In the genomic region with DNA sequence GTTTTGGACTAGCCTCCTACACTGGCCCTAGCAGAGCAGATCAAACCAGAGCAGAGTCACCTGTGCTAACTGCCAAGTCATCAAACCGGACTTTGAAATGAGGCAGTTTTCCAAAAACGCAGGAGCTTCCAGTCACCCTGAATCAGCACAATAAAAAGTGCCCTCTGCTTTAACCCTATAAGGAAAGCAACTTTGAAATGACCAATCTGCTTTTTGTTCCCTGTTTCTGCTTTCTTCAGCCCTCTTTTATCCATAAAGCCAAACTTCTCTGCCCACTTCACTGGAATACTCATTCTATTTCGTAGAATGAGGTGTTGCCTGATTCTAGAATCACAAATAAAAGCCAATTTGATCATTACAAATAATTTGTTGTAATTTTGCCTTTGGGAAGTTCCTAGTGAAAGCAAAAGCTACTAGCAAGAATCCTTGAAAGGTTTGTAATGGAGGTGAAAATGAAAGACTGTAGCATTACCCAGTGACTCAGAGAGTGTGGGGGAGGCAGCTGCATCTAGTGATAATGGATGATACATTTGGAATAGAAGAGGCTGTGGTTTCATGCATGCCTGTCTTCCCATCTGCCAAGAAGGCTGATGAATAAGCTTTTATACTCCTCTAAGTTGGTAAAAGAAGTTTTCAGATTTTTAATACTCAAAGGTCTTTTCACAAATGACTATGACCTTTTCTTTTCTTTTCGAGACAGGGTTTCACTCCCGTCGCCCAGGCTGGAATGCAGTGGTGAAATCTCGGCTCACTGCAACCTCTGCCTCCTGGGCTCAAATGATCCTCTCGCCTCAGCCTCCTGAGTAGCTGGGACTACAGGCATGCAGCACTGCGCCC, we compare ENCODE assay signal across 8 cellular contexts. TPM values are rescaled to one million over a fixed set of nuclear protein-coding genes. Genes with fewer than 3 reads are reported as not detected.
DNase-seq lines count a peak whose midpoint lies in the region; ATAC-seq and TF ChIP-seq lines count a peak whose summit lies in the region.

No MANE protein-coding gene starts in this region.

- no peak for TF ChIP-seq RAD21 in SK-N-SH (IDR thresholded peaks at IDR 0.05; ENCODE audit: low read length)

- peak overlapping the region; percentile 67 for H2AFZ ChIP-seq in SK-N-SH (ENCODE audit: low read depth)

- POLR2A ChIA-PET in SK-N-SH (lab: Yijun Ruan, JAX): no interaction called here

- no peak for TF ChIP-seq CTCF in SK-N-SH (IDR thresholded peaks at IDR 0.05)

- H3K4me2 ChIP-seq in SK-N-SH: peak overlapping the region; percentile 68

- H3K27ac ChIP-seq in SK-N-SH (ENCODE audit: low read depth in 2 of 2, low read length in 1 of 2): peak overlapping the region; percentile 81 to 97; a peak in 3 of 4 replicates

- H3K4me3 ChIP-seq in SK-N-SH (ENCODE audit: low read depth in 2 of 2, low read length in 1 of 2): peak overlapping the region in 1 of 2 experiments; percentile 41; a peak in 2 of 4 replicates

- CTCF ChIA-PET in SK-N-SH (lab: Yijun Ruan, JAX): interaction anchor here (1.0 to 4.1 kb wide), 7 partner anchors 14 to 134 kb away, joined by 3 to 22 read pairs (median 6); no protein-coding TSS in a partner anchor

- WGBS in SK-N-SH (ENCODE audit: low lambda C conversion rate): 31% methylated on average over 9 of the region's 9 CpGs

- H3F3A ChIP-seq in SK-N-SH (replicated peaks; ENCODE audit: insufficient read depth): peaks cover 53% of the 10 kb centered on the region

- no peaks in the 10 kb centered on the region for H3K79me2 ChIP-seq in SK-N-SH (ENCODE audit: insufficient read depth)

- DNase-seq in H4 (ENCODE audit: low spot score) (peak; percentile 89), SK-N-SH (no peak), fibroblast of peridontal ligament (ENCODE audit: extremely low read depth) (peak; percentile 95), renal cortical epithelial cell (ENCODE audit: low read depth) (peak; percentile 98), ecto neural progenitor cell (ENCODE audit: low spot score) (no peak), NCI-H2029 treated with DMSO at 0.1 percent for 48 hours (lab: John Stamatoyannopoulos, UW) (no peak)

- ATAC-seq in HG03460 (IDR thresholded peaks at IDR 0.05; ENCODE audit: unreplicated experiment) (no peak), HG03039 (IDR thresholded peaks at IDR 0.05; ENCODE audit: unreplicated experiment) (no peak)

- H3K4me1 ChIP-seq in SK-N-SH (ENCODE audit: control insufficient read depth in 1 of 2, insufficient read depth in 2 of 2, low read depth in 1 of 2, low read length in 1 of 2): peaks cover 0 to 24% of the 10 kb centered on the region in 2 experiments; a peak in 2 of 4 replicates

- no peaks in the 10 kb centered on the region for H3K36me3 ChIP-seq in SK-N-SH (replicated peaks in 1 of 2; ENCODE audit: control insufficient read depth in 1 of 2, insufficient read depth in 2 of 2, low read length in 1 of 2)

- H3K9me2 ChIP-seq in SK-N-SH: no peaks in the 10 kb centered on the region

- no peaks in the 10 kb centered on the region for H3K27me3 ChIP-seq in SK-N-SH (ENCODE audit: insufficient read depth)

- H3K9me3 ChIP-seq in SK-N-SH: no peaks in the 10 kb centered on the region

- peak overlapping the region; percentile 73 for H3K9ac ChIP-seq in SK-N-SH

- no peaks in the 10 kb centered on the region for H4K20me1 ChIP-seq in SK-N-SH (ENCODE audit: insufficient read depth)

- TF ChIP-seq EP300 in SK-N-SH (IDR thresholded peaks at IDR 0.05; ENCODE audit: borderline replicate concordance in 1 of 2, low read depth in 1 of 2, low read length in 1 of 2): peak in 1 of 2 experiments; percentile 67; a peak in 1 of 4 replicates

TF ChIP-seq in SK-N-SH, 30 proteins besides CTCF, POLR2A, EP300 and RAD21 (continues in another document):
- TF ChIP-seq NRF1 (IDR thresholded peaks at IDR 0.05; ENCODE audit: low read depth, low read length): no peak
- 0 out of 2 replicates have a peak, but pooled peaks have one; percentile 23 for TF ChIP-seq TEAD4 (IDR thresholded peaks at IDR 0.05; ENCODE audit: borderline replicate concordance, insufficient read depth)
- TF ChIP-seq TCF12 (IDR thresholded peaks at IDR 0.05): peak; percentile 85
- TF ChIP-seq, protein P1, sequence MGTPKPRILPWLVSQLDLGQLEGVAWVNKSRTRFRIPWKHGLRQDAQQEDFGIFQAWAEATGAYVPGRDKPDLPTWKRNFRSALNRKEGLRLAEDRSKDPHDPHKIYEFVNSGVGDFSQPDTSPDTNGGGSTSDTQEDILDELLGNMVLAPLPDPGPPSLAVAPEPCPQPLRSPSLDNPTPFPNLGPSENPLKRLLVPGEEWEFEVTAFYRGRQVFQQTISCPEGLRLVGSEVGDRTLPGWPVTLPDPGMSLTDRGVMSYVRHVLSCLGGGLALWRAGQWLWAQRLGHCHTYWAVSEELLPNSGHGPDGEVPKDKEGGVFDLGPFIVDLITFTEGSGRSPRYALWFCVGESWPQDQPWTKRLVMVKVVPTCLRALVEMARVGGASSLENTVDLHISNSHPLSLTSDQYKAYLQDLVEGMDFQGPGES (IDR thresholded peaks at IDR 0.05; ENCODE audit: low read depth, low read length): no peak
- TF ChIP-seq SMC3 (IDR thresholded peaks at IDR 0.05; ENCODE audit: low read depth, low read length): no peak
- peak; percentile 49; the same call in 1 of the 2 replicates for TF ChIP-seq POLR2AphosphoS5 (IDR thresholded peaks at IDR 0.05; ENCODE audit: low read depth, low read length)
- TF ChIP-seq TAF1 (IDR thresholded peaks at IDR 0.05; ENCODE audit: borderline replicate concordance, low read depth, low read length): peak; percentile 47; the same call in 1 of the 2 replicates
- peak; percentile 93 for TF ChIP-seq FOSL2 (IDR thresholded peaks at IDR 0.05; ENCODE audit: borderline replicate concordance, low read depth)
- TF ChIP-seq, protein P2, sequence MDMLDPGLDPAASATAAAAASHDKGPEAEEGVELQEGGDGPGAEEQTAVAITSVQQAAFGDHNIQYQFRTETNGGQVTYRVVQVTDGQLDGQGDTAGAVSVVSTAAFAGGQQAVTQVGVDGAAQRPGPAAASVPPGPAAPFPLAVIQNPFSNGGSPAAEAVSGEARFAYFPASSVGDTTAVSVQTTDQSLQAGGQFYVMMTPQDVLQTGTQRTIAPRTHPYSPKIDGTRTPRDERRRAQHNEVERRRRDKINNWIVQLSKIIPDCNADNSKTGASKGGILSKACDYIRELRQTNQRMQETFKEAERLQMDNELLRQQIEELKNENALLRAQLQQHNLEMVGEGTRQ (IDR thresholded peaks at IDR 0.05; ENCODE audit: borderline replicate concordance, low read depth, low read length): no peak
- TF ChIP-seq, protein P3, sequence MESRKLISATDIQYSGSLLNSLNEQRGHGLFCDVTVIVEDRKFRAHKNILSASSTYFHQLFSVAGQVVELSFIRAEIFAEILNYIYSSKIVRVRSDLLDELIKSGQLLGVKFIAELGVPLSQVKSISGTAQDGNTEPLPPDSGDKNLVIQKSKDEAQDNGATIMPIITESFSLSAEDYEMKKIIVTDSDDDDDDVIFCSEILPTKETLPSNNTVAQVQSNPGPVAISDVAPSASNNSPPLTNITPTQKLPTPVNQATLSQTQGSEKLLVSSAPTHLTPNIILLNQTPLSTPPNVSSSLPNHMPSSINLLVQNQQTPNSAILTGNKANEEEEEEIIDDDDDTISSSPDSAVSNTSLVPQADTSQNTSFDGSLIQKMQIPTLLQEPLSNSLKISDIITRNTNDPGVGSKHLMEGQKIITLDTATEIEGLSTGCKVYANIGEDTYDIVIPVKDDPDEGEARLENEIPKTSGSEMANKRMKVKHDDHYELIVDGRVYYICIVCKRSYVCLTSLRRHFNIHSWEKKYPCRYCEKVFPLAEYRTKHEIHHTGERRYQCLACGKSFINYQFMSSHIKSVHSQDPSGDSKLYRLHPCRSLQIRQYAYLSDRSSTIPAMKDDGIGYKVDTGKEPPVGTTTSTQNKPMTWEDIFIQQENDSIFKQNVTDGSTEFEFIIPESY (IDR thresholded peaks at IDR 0.05; ENCODE audit: borderline replicate concordance, low read depth): no peak
- no peak for TF ChIP-seq EZH2phosphoT487 (IDR thresholded peaks at IDR 0.05; ENCODE audit: borderline replicate concordance, low read depth)
- TF ChIP-seq JUND (IDR thresholded peaks at IDR 0.05): peak; percentile 90
- TF ChIP-seq MEF2A (IDR thresholded peaks at IDR 0.05; ENCODE audit: borderline replicate concordance, low read depth): 0 out of 2 replicates have a peak, but pooled peaks have one; percentile 9
- peak; percentile 63; the same call in 1 of the 2 replicates for TF ChIP-seq FOXM1 (IDR thresholded peaks at IDR 0.05; ENCODE audit: low read depth)
- 0 out of 2 replicates have a peak, but pooled peaks have one; percentile 31 for TF ChIP-seq SIN3A (IDR thresholded peaks at IDR 0.05; ENCODE audit: borderline replicate concordance, low read depth, low read length)

RNA-seq across cellular contexts. Expression of a gene that starts 14.9 kb away (rescaled TPM):
- 0.12 and 0.27 TPM in 2 replicates for total RNA-seq in H4 (2014; rRNA removed; shearing (Covaris generic))
- polyA plus RNA-seq in SK-N-SH (2012; rRNA removed): 0.11 and 0.13 TPM in 2 replicates
- 0.04 and 0.07 TPM in 2 replicates for polyA plus RNA-seq in SK-N-SH (2012; cell fraction: cytosol; rRNA removed)
- polyA plus RNA-seq in SK-N-SH (2012; cell fraction: nucleus; rRNA removed): 0.23 and 0.24 TPM in 2 replicates
- 0.17 TPM in 1 of 2 replicates, not detected in the other for total RNA-seq in renal cortical epithelial cell

RNA-seq across cellular contexts. Expression of a gene that starts 18.1 kb away (rescaled TPM):
- 0.41 TPM in 1 of 2 replicates, not detected in the other for total RNA-seq in H4 (2014; rRNA removed; shearing (Covaris generic))
- 2.0 and 3.0 TPM in 2 replicates for polyA plus RNA-seq in SK-N-SH (2012; rRNA removed)
- polyA plus RNA-seq in SK-N-SH (2012; cell fraction: cytosol; rRNA removed): 1.9 and 2.0 TPM in 2 replicates
- polyA plus RNA-seq in SK-N-SH (2012; cell fraction: nucleus; rRNA removed): 1.5 and 2.7 TPM in 2 replicates
- 0.45 TPM in 1 of 2 replicates, not detected in the other for total RNA-seq in renal cortical epithelial cell

RNA-seq across cellular contexts. Expression of a gene that starts 33.8 kb away (rescaled TPM):
- not detected in 2 replicates for total RNA-seq in H4 (2014; rRNA removed; shearing (Covaris generic))
- polyA plus RNA-seq in SK-N-SH (2012; rRNA removed): 0.16 TPM in 1 of 2 replicates, not detected in the other
- 0.04 and 0.09 TPM in 2 replicates for polyA plus RNA-seq in SK-N-SH (2012; cell fraction: cytosol; rRNA removed)
- polyA plus RNA-seq in SK-N-SH (2012; cell fraction: nucleus; rRNA removed): 0.12 and 0.30 TPM in 2 replicates
- not detected in 2 replicates for total RNA-seq in renal cortical epithelial cell

RNA-seq across cellular contexts. Expression of a gene that starts 53.9 kb away (rescaled TPM):
- not detected in 2 replicates for total RNA-seq in H4 (2014; rRNA removed; shearing (Covaris generic))
- polyA plus RNA-seq in SK-N-SH (2012; rRNA removed): not detected in 2 replicates
- not detected in 2 replicates for polyA plus RNA-seq in SK-N-SH (2012; cell fraction: cytosol; rRNA removed)
- polyA plus RNA-seq in SK-N-SH (2012; cell fraction: nucleus; rRNA removed): not detected in 2 replicates
- total RNA-seq in renal cortical epithelial cell: not detected in 2 replicates

Comparison
In these comparisons a context has a peak if more than half of its experiments do, and no peak if none do; other contexts are left out.
1. DNase-seq: peak in H4 (single experiment), fibroblast of peridontal ligament (single experiment) and renal cortical epithelial cell (single experiment); none in SK-N-SH (single experiment), ecto neural progenitor cell (single experiment) and NCI-H2029 treated with DMSO at 0.1 percent for 48 hours (single experiment).